ENCODE assay signal across 10 cellular contexts in the genomic region with DNA sequence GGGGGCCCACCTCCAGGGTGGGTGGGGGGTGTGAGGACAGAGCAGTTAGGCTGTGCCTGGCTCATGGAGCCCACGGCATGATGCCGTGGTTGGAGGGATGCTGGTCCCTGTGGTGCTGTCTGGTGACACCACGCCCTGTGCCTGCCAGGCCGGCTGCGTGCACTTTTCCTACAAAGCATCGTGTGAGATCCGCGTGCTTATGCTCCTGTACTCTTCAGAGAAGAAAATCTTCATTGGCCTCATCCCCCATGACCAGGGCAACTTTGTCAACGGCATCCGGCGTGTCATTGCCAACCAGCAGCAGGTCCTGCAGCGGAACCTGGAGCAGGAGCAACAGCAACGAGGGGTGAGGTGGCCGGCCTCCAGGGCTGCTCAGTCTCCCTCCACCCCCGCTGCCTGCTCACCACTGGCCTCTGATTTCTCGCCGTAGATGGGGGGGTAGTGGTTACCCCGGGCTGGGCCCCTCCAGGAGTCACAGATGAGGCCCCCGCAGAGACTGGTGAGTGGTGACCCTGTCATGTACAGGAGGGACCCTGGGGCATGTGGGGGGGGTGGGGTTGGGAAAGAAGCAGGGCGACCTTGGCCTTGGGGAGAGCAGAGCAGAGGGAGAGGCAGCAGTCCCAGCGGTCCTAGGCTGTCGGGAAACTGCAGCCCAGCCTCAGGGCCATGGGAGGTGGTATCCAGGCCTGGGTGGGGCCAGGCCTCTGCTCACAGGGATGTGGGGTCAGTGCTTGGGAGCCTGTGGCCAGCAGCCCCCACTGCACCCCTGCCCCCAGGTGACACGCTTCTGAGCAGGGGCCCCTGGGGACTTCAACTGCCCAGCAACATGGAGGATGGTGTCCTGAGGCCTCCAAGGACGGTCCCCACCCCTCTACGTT. TPM values are rescaled to one million over a fixed set of nuclear protein-coding genes. Genes with fewer than 3 reads are reported as not detected.
DNase-seq lines count a peak whose midpoint lies in the region; ATAC-seq, FAIRE-seq and TF ChIP-seq lines count a peak whose summit lies in the region.
"Had no signal": no experiment of that assay in that cellular context is flagged by ENCODE, and none has a peak within 500 bp of the region (broad histone marks: within the 10 kb centered on the region; RNA-seq: fewer than 3 reads in every experiment).

No MANE protein-coding gene starts in this region.

- no peak overlapping the region for H2AK5ac ChIP-seq in H1 (ENCODE audit: low read depth, low read length)
- no peak overlapping the region for H2AK5ac ChIP-seq in neuronal stem cell (ENCODE audit: low read depth, low read length)

- peaks cover 34 to 83% (median 60%) of the 10 kb centered on the region in 4 experiments for H3K36me3 ChIP-seq in H1 (ENCODE audit: control insufficient read depth in 2 of 4, insufficient read depth in 4 of 4, low read length in 3 of 4)
- peaks cover 80 to 97% of the 10 kb centered on the region in 2 donors for H3K36me3 ChIP-seq in neuronal stem cell (replicated peaks in 1 of 2; ENCODE audit: control insufficient read depth in 2 of 2, insufficient read depth in 2 of 2, low read length in 2 of 2)
- peaks cover 0 to 91% (median 0%) of the 10 kb centered on the region in 3 donors for H3K36me3 ChIP-seq in Peyer's patch

- H3K23me2 ChIP-seq in H1 (ENCODE audit: low read depth, low read length), result no peaks in the 10 kb centered on the region

- H2BK12ac ChIP-seq in H1 (ENCODE audit: low read depth, low read length) (0 out of 2 replicates have a peak overlapping the region, but pooled peaks have one; percentile 50), neuronal stem cell (ENCODE audit: low read length) (no peak overlapping the region)

- CTCF ChIA-PET in AG04450 (lab: Charles Lee) (interaction anchor here (1.1 kb wide), 1 partner anchor 10 kb away, joined by 3 read pairs; no protein-coding TSS in a partner anchor), H1 (lab: Charles Lee; ENCODE audit: partially characterized antibody) (interaction anchor here (0.9 to 1.0 kb wide), 2 partner anchors 15 to 59 kb away, joined by 3 read pairs; no protein-coding TSS in a partner anchor)

- TF ChIP-seq CTCF in AG04450 (IDR thresholded peaks at IDR 0.05; ENCODE audit: low read depth, low read length), result no peak
- no peak for TF ChIP-seq CTCF in HFFc6 (IDR thresholded peaks at IDR 0.05)
- TF ChIP-seq CTCF in H1 (IDR thresholded peaks at IDR 0.05; ENCODE audit: control extremely low read depth in 1 of 3, insufficient read depth in 1 of 3, low read depth in 1 of 3, low read length in 3 of 3), result no peak
- TF ChIP-seq CTCF in Peyer's patch (IDR thresholded peaks at IDR 0.05), result no peak

- ATAC-seq in HG03457 (IDR thresholded peaks at IDR 0.05; ENCODE audit: unreplicated experiment), result no peak
- ATAC-seq: activated CD8-positive, alpha-beta T cell treated with anti-CD3 and anti-CD28 coated beads for 36 hours had no signal

- no peak overlapping the region for H3K4me3 Mint-ChIP-seq in HFFc6
- H3K4me3 Mint-ChIP-seq: activated CD8-positive, alpha-beta T cell treated with anti-CD3 and anti-CD28 coated beads for 36 hours; CD4-positive, alpha-beta T cell had no signal

- no peak overlapping the region for H3K56ac ChIP-seq in H1 (replicated peaks; ENCODE audit: insufficient read length, low read depth, low read length)

- peak overlapping the region; percentile 91; the same call in 1 of the 2 replicates for H3K27ac Mint-ChIP-seq in HFFc6
- H3K27ac Mint-ChIP-seq: activated CD8-positive, alpha-beta T cell treated with anti-CD3 and anti-CD28 coated beads for 36 hours; CD4-positive, alpha-beta T cell had no signal

- no peak overlapping the region for H3K18ac ChIP-seq in H1 (ENCODE audit: extremely low read depth, low read length)
- H3K18ac ChIP-seq in neuronal stem cell (ENCODE audit: low read length), result no peak overlapping the region

- H4K91ac ChIP-seq in H1 (replicated peaks; ENCODE audit: insufficient read length, low read length) (no peak overlapping the region), neuronal stem cell (ENCODE audit: low read depth, low read length, poor library complexity) (no peak overlapping the region)

- H3K9ac ChIP-seq in H1 (replicated peaks in 1 of 4; ENCODE audit: extremely low read depth in 1 of 4, low read depth in 3 of 4, low read length in 3 of 4) (no peak overlapping the region), neuronal stem cell (ENCODE audit: low read depth, low read length, poor library complexity) (no peak overlapping the region)

- H3K79me2 ChIP-seq in H1 (ENCODE audit: control insufficient read depth in 1 of 2, insufficient read depth in 2 of 2, low read length in 2 of 2), result peaks cover 0 to 15% of the 10 kb centered on the region in 2 experiments; a peak in 2 of 4 replicates

- TF ChIP-seq POLR2A in H1 (IDR thresholded peaks at IDR 0.05; ENCODE audit: control extremely low read depth in 1 of 2, low read depth in 2 of 2, low read length in 2 of 2), result peak in 1 of 2 experiments; percentile 19; a peak in 1 of 3 replicates
- TF ChIP-seq POLR2A in Peyer's patch (IDR thresholded peaks at IDR 0.05), result no peak

- H3K27me3 Mint-ChIP-seq in HFFc6 (ENCODE audit: insufficient read depth), result peaks cover 20% of the 10 kb centered on the region
- H3K27me3 Mint-ChIP-seq: activated CD8-positive, alpha-beta T cell treated with anti-CD3 and anti-CD28 coated beads for 36 hours; CD4-positive, alpha-beta T cell had no signal

- H2AFZ ChIP-seq in H1 (ENCODE audit: low read length), result no peak overlapping the region
- no peak overlapping the region for H2AFZ ChIP-seq in neuronal stem cell (ENCODE audit: low read length)

- H2BK20ac ChIP-seq in H1 (ENCODE audit: low read length), result no peak overlapping the region

- no peak overlapping the region for H3K4ac ChIP-seq in H1 (replicated peaks; ENCODE audit: insufficient read length, low read depth, low read length)
- no peak overlapping the region for H3K4ac ChIP-seq in neuronal stem cell (ENCODE audit: low read length)

- H2BK120ac ChIP-seq in H1 (replicated peaks; ENCODE audit: low read depth, low read length) (no peak overlapping the region), neuronal stem cell (ENCODE audit: low read depth, low read length) (no peak overlapping the region)

- H3K4me2 ChIP-seq in H1 (ENCODE audit: insufficient read depth in 1 of 2, low read depth in 2 of 2, low read length in 2 of 2) (no peak overlapping the region), neuronal stem cell (ENCODE audit: insufficient read depth, low read length, poor library complexity, severe bottlenecking) (no peak overlapping the region)

- FAIRE-seq in H1 (lab: Jason Lieb, UNC), result no peak

- H4K5ac ChIP-seq in H1 (ENCODE audit: insufficient read length, low read depth, low read length), result no peak overlapping the region

- H3K23ac ChIP-seq in H1 (ENCODE audit: insufficient read length) (no peak overlapping the region), neuronal stem cell (ENCODE audit: low read depth, low read length, poor library complexity) (peak overlapping the region; percentile 86)

- TF ChIP-seq RAD21 in H1 (IDR thresholded peaks at IDR 0.05 in 1 of 2, conservative IDR thresholded peaks at IDR 0.05 in 1 of 2; ENCODE audit: low read depth in 2 of 2, low read length in 2 of 2), result no peak

- TF ChIP-seq EP300 in H1 (IDR thresholded peaks at IDR 0.05; ENCODE audit: borderline replicate concordance in 1 of 2, low read depth in 2 of 2, low read length in 2 of 2), result no peak

- H3K36me3 Mint-ChIP-seq in HFFc6 (ENCODE audit: low read depth), result peaks cover 29% of the 10 kb centered on the region

- no peaks in the 10 kb centered on the region for H3K27me3 ChIP-seq in AG04450 (ENCODE audit: control insufficient read depth, insufficient read depth, low read length)
- no peaks in the 10 kb centered on the region for H3K27me3 ChIP-seq in H1 (replicated peaks in 1 of 4; ENCODE audit: control insufficient read depth in 3 of 4, extremely low read depth in 1 of 4, insufficient read depth in 3 of 4, low read length in 3 of 4)
- H3K27me3 ChIP-seq in neuronal stem cell (ENCODE audit: control insufficient read depth in 3 of 3, insufficient read depth in 3 of 3, low read depth in 1 of 3, low read length in 3 of 3), result no peaks in the 10 kb centered on the region
- no peaks in the 10 kb centered on the region for H3K27me3 ChIP-seq in Peyer's patch

- H3K9me3 ChIP-seq in AG04450 (ENCODE audit: control insufficient read depth, insufficient read depth, low read length) (no peaks in the 10 kb centered on the region; the same call in 1 of the 2 replicates), H1 (ENCODE audit: insufficient read depth in 2 of 2, low read depth in 1 of 2, low read length in 1 of 2) (no peaks in the 10 kb centered on the region), neuronal stem cell (replicated peaks in 1 of 2; ENCODE audit: control insufficient read depth in 2 of 2, insufficient read depth in 1 of 2, low read depth in 1 of 2, low read length in 2 of 2) (peaks cover 0 to 2% of the 10 kb centered on the region in 2 donors), Peyer's patch (no peaks in the 10 kb centered on the region)

- DNase-seq in AG04450 (ENCODE audit: low read depth, low spot score) (no peak), HFFc6 (no peak), H1 (ENCODE audit: low read depth in 1 of 2, low spot score in 2 of 2) (no peak), neuronal stem cell (ENCODE audit: low spot score) (no peak), COR-L47 (lab: John Stamatoyannopoulos, UW) (no peak), Peyer's patch (no peak), pons (ENCODE audit: low spot score) (no peak)
- DNase-seq: activated CD8-positive, alpha-beta T cell treated with anti-CD3 and anti-CD28 coated beads for 36 hours; CD4-positive, alpha-beta T cell had no signal

- no peak overlapping the region for H2BK15ac ChIP-seq in H1 (ENCODE audit: low read length)
- no peak overlapping the region for H2BK15ac ChIP-seq in neuronal stem cell (ENCODE audit: low read length)

- POLR2A ChIA-PET in AG04450 (lab: Yijun Ruan, JAX) (interaction anchor here (1.1 to 1.3 kb wide), 3 partner anchors 9 to 50 kb away, joined by 3 to 4 read pairs (median 3); no protein-coding TSS in a partner anchor), H1 (lab: Charles Lee; ENCODE audit: partially characterized antibody) (interaction anchor here (0.9 to 12.4 kb wide), 17 partner anchors 6 to 109 kb away, joined by 3 to 247 read pairs (median 6); a partner anchor contains a TSS)

- peak overlapping the region; percentile 44; the same call in 1 of the 2 replicates for H2BK5ac ChIP-seq in H1 (ENCODE audit: low read depth, low read length)
- peak overlapping the region; percentile 62 for H2BK5ac ChIP-seq in neuronal stem cell (ENCODE audit: low read length)

- H4K8ac ChIP-seq in H1 (ENCODE audit: extremely low read depth, insufficient read depth, low read length), result no peak overlapping the region
- H4K8ac ChIP-seq in neuronal stem cell (ENCODE audit: low read depth, low read length), result peak overlapping the region; percentile 86

- no peaks in the 10 kb centered on the region for H3K9me3 Mint-ChIP-seq in HFFc6
- H3K9me3 Mint-ChIP-seq: activated CD8-positive, alpha-beta T cell treated with anti-CD3 and anti-CD28 coated beads for 36 hours; CD4-positive, alpha-beta T cell had no signal

- H3K79me1 ChIP-seq in H1 (ENCODE audit: low read depth, low read length), result peaks cover 12% of the 10 kb centered on the region
- peaks cover 13% of the 10 kb centered on the region for H3K79me1 ChIP-seq in neuronal stem cell (ENCODE audit: low read depth, low read length)

- H4K20me1 ChIP-seq in H1 (replicated peaks in 1 of 2; ENCODE audit: control insufficient read depth in 1 of 2, insufficient read depth in 2 of 2, low read length in 2 of 2), result peaks cover 41 to 55% of the 10 kb centered on the region in 2 experiments

- peaks cover 20% of the 10 kb centered on the region for H3K4me1 Mint-ChIP-seq in HFFc6 (ENCODE audit: low read depth)

- WGBS in H1 (ENCODE audit: extremely low coverage in 1 of 2, insufficient coverage in 1 of 2, insufficient read length in 1 of 2, insufficient replicate concordance in 2 of 2, low coverage in 1 of 2, low lambda C conversion rate in 2 of 2, missing lambda C conversion rate in 1 of 2), 2 experiments, result 97% methylated on average over 20 of the region's 25 CpGs; no CpG with 5 or more reads in 1 of the 2 experiments
- whole genome bisulfite sequencing in neuronal stem cell (ENCODE audit: extremely low coverage in 2 of 2, insufficient read length in 2 of 2, insufficient replicate concordance in 1 of 2), 2 donors, result no CpG with 5 or more reads among the region's 25 CpGs

- H3K4me3 ChIP-seq in AG04450 (ENCODE audit: low read depth, low read length) (no peak overlapping the region), H1 (ENCODE audit: extremely low read depth in 1 of 4, insufficient read depth in 2 of 4, low read depth in 3 of 4, low read length in 4 of 4) (no peak overlapping the region), neuronal stem cell (ENCODE audit: low read length in 2 of 2) (peak overlapping the region in 1 of 2 donors; percentile 22), Peyer's patch (no peak overlapping the region)

- peaks cover 0 to 7% (median 2%) of the 10 kb centered on the region in 4 experiments; a peak in 4 of 7 replicates for H3K4me1 ChIP-seq in H1 (replicated peaks in 1 of 4; ENCODE audit: control insufficient read depth in 3 of 4, insufficient read depth in 4 of 4, low read length in 3 of 4)
- peaks cover 0 to 1% of the 10 kb centered on the region in 2 donors for H3K4me1 ChIP-seq in neuronal stem cell (ENCODE audit: control insufficient read depth in 2 of 2, insufficient read depth in 1 of 2, low read depth in 1 of 2, low read length in 2 of 2)
- peaks cover 0 to 11% (median 0%) of the 10 kb centered on the region in 4 donors for H3K4me1 ChIP-seq in Peyer's patch

- peak overlapping the region; percentile 47 for H3K27ac ChIP-seq in AG04450 (ENCODE audit: low read depth, low read length)
- H3K27ac ChIP-seq in H1 (ENCODE audit: low read depth, low read length), result no peak overlapping the region
- no peak overlapping the region for H3K27ac ChIP-seq in neuronal stem cell (replicated peaks; ENCODE audit: low read length)
- no peak overlapping the region for H3K27ac ChIP-seq in Peyer's patch

- H3K14ac ChIP-seq in H1 (ENCODE audit: insufficient read length), result no peak overlapping the region
- H3K14ac ChIP-seq in neuronal stem cell (ENCODE audit: low read length), result peak overlapping the region; percentile 12

RNA-seq across cellular contexts. Expression of a gene that starts 7.3 kb away (rescaled TPM):
- 13.0 and 13.1 TPM in 2 replicates for polyA plus RNA-seq in AG04450 (2011; rRNA removed)
- polyA minus RNA-seq in AG04450 (2011; rRNA and poly(A)+ RNA removed), result 12.2 and 17.3 TPM in 2 replicates
- 10 to 100 TPM; 39.7 to 48.7 (median 47.2) TPM for total RNA-seq in HFFc6 (2021; fragmentation: NEBNext Ultra II Directional; extraction: Animal tissue kit (Norgen Biotek cat#: 25700))
- 105 TPM in 2 replicates for total RNA-seq in H1 (2021; fragmentation: NEBNext Ultra II Directional; extraction: Animal tissue kit (Norgen Biotek cat#: 25700))
- 45.8 and 66.5 TPM in 2 replicates for polyA plus RNA-seq in H1 (2011; rRNA removed)
- 56.6 TPM for polyA plus RNA-seq in H1 (2011; cell fraction: cytosol; rRNA removed)
- 225 TPM for polyA plus RNA-seq in H1 (2011; cell fraction: nucleus; rRNA removed)
- polyA plus RNA-seq in H1 (2012, experiment 1 of 2), result 84.3 to 106 TPM (median 94.0 TPM) in 4 replicates
- polyA plus RNA-seq in H1 (2012, experiment 2 of 2), result 90.6 TPM
- 71.9 TPM for polyA plus RNA-seq in H1 (2013, experiment 1 of 2)
- 66.3 TPM for polyA plus RNA-seq in H1 (2013, experiment 2 of 2)
- 21.4 and 26.5 TPM in 2 replicates for polyA minus RNA-seq in H1 (2011; rRNA and poly(A)+ RNA removed)
- polyA minus RNA-seq in H1 (2011; cell fraction: cytosol; rRNA and poly(A)+ RNA removed), result 42.9 TPM
- polyA minus RNA-seq in H1 (2011; cell fraction: nucleus; rRNA and poly(A)+ RNA removed), result 80.3 TPM
- polyA plus RNA-seq in neuronal stem cell (2013, experiment 1 of 2), result 56.3 TPM
- polyA plus RNA-seq in neuronal stem cell (2013, experiment 2 of 2), result 62.9 TPM
- 100 to 1,000 TPM in 3 of 4 donors, 10 to 100 TPM in 1; 58.7 to 235 (median 118) TPM for total RNA-seq in Peyer's patch

RNA-seq across cellular contexts. Expression of a gene that starts 9.1 kb away (rescaled TPM):
- polyA plus RNA-seq in AG04450 (2011; rRNA removed) (37.6 and 58.5 TPM in 2 replicates), H1 (2011; rRNA removed) (147 and 213 TPM in 2 replicates)
- 69.9 and 97.7 TPM in 2 replicates for polyA minus RNA-seq in AG04450 (2011; rRNA and poly(A)+ RNA removed)
- 100 to 1,000 TPM; 157 to 176 (median 162) TPM for total RNA-seq in HFFc6 (2021; fragmentation: NEBNext Ultra II Directional; extraction: Animal tissue kit (Norgen Biotek cat#: 25700))
- 251 and 261 TPM in 2 replicates for total RNA-seq in H1 (2021; fragmentation: NEBNext Ultra II Directional; extraction: Animal tissue kit (Norgen Biotek cat#: 25700))
- polyA plus RNA-seq in H1 (2011; cell fraction: cytosol; rRNA removed), result 136 TPM
- 397 TPM for polyA plus RNA-seq in H1 (2011; cell fraction: nucleus; rRNA removed)
- 183 to 286 TPM (median 253 TPM) in 4 replicates for polyA plus RNA-seq in H1 (2012, experiment 1 of 2)
- polyA plus RNA-seq in H1 (2012, experiment 2 of 2), result 215 TPM
- polyA plus RNA-seq in H1 (2013, experiment 1 of 2), result 166 TPM
- 157 TPM for polyA plus RNA-seq in H1 (2013, experiment 2 of 2)
- 82.9 and 117 TPM in 2 replicates for polyA minus RNA-seq in H1 (2011; rRNA and poly(A)+ RNA removed)
- polyA minus RNA-seq in H1 (2011; cell fraction: cytosol; rRNA and poly(A)+ RNA removed), result 124 TPM
- 139 TPM for polyA minus RNA-seq in H1 (2011; cell fraction: nucleus; rRNA and poly(A)+ RNA removed)
- 316 TPM for polyA plus RNA-seq in neuronal stem cell (2013, experiment 1 of 2)
- polyA plus RNA-seq in neuronal stem cell (2013, experiment 2 of 2), result 321 TPM
- total RNA-seq in Peyer's patch, result 100 to 1,000 TPM in 2 of 4 donors, 10 to 100 TPM in 2; 80.0 to 153 (median 95.9) TPM

RNA-seq across cellular contexts. Expression of a gene that starts 17.1 kb away (rescaled TPM):
- 27.5 and 33.1 TPM in 2 replicates for polyA plus RNA-seq in AG04450 (2011; rRNA removed)
- polyA minus RNA-seq in AG04450 (2011; rRNA and poly(A)+ RNA removed), result 20.7 and 22.4 TPM in 2 replicates
- 100 to 1,000 TPM in 5 of 6 experiments, 10 to 100 TPM in 1; 98.5 to 128 (median 104) TPM for total RNA-seq in HFFc6 (2021; fragmentation: NEBNext Ultra II Directional; extraction: Animal tissue kit (Norgen Biotek cat#: 25700))
- total RNA-seq in H1 (2021; fragmentation: NEBNext Ultra II Directional; extraction: Animal tissue kit (Norgen Biotek cat#: 25700)), result 45.9 and 46.7 TPM in 2 replicates
- polyA plus RNA-seq in H1 (2011; rRNA removed), result 40.7 and 73.3 TPM in 2 replicates
- polyA plus RNA-seq in H1 (2011; cell fraction: cytosol; rRNA removed), result 38.3 TPM
- polyA plus RNA-seq in H1 (2011; cell fraction: nucleus; rRNA removed), result 48.5 TPM
- 33.7 to 44.3 TPM (median 42.7 TPM) in 4 replicates for polyA plus RNA-seq in H1 (2012, experiment 1 of 2)
- 47.7 TPM for polyA plus RNA-seq in H1 (2012, experiment 2 of 2)
- 52.8 TPM for polyA plus RNA-seq in H1 (2013, experiment 1 of 2)
- 54.7 TPM for polyA plus RNA-seq in H1 (2013, experiment 2 of 2)
- 10.9 and 14.9 TPM in 2 replicates for polyA minus RNA-seq in H1 (2011; rRNA and poly(A)+ RNA removed)
- 26.5 TPM for polyA minus RNA-seq in H1 (2011; cell fraction: cytosol; rRNA and poly(A)+ RNA removed)
- polyA minus RNA-seq in H1 (2011; cell fraction: nucleus; rRNA and poly(A)+ RNA removed), result 26.0 TPM
- 45.3 TPM for polyA plus RNA-seq in neuronal stem cell (2013, experiment 1 of 2)
- polyA plus RNA-seq in neuronal stem cell (2013, experiment 2 of 2), result 42.9 TPM
- total RNA-seq in Peyer's patch, result 10 to 100 TPM; 17.2 to 30.5 (median 23.3) TPM

RNA-seq across cellular contexts. Expression of a gene that starts 17.4 kb away (rescaled TPM):
- polyA plus RNA-seq in AG04450 (2011; rRNA removed), result 15.6 and 23.0 TPM in 2 replicates
- 24.6 and 29.6 TPM in 2 replicates for polyA minus RNA-seq in AG04450 (2011; rRNA and poly(A)+ RNA removed)
- 10 to 100 TPM; 42.8 to 53.3 (median 46.8) TPM for total RNA-seq in HFFc6 (2021; fragmentation: NEBNext Ultra II Directional; extraction: Animal tissue kit (Norgen Biotek cat#: 25700))
- total RNA-seq in H1 (2021; fragmentation: NEBNext Ultra II Directional; extraction: Animal tissue kit (Norgen Biotek cat#: 25700)), result 44.9 and 47.6 TPM in 2 replicates
- 30.3 and 53.7 TPM in 2 replicates for polyA plus RNA-seq in H1 (2011; rRNA removed)
- 23.2 TPM for polyA plus RNA-seq in H1 (2011; cell fraction: cytosol; rRNA removed)
- 73.8 TPM for polyA plus RNA-seq in H1 (2011; cell fraction: nucleus; rRNA removed)
- polyA plus RNA-seq in H1 (2012, experiment 1 of 2), result 41.7 to 47.2 TPM (median 43.5 TPM) in 4 replicates
- polyA plus RNA-seq in H1 (2012, experiment 2 of 2), result 52.8 TPM
- 34.8 TPM for polyA plus RNA-seq in H1 (2013, experiment 1 of 2)
- polyA plus RNA-seq in H1 (2013, experiment 2 of 2), result 35.2 TPM
- 24.6 and 29.7 TPM in 2 replicates for polyA minus RNA-seq in H1 (2011; rRNA and poly(A)+ RNA removed)
- polyA minus RNA-seq in H1 (2011; cell fraction: cytosol; rRNA and poly(A)+ RNA removed), result 27.0 TPM
- 27.3 TPM for polyA minus RNA-seq in H1 (2011; cell fraction: nucleus; rRNA and poly(A)+ RNA removed)
- 29.5 TPM for polyA plus RNA-seq in neuronal stem cell (2013, experiment 1 of 2)
- polyA plus RNA-seq in neuronal stem cell (2013, experiment 2 of 2), result 29.9 TPM
- total RNA-seq in Peyer's patch, result 10 to 100 TPM; 22.8 to 83.3 (median 62.1) TPM

RNA-seq across cellular contexts. Expression of a gene that starts 36.6 kb away (rescaled TPM):
- polyA plus RNA-seq in AG04450 (2011; rRNA removed), result 0.30 and 0.92 TPM in 2 replicates
- 0.30 and 1.1 TPM in 2 replicates for polyA minus RNA-seq in AG04450 (2011; rRNA and poly(A)+ RNA removed)
- total RNA-seq in HFFc6 (2021; fragmentation: NEBNext Ultra II Directional; extraction: Animal tissue kit (Norgen Biotek cat#: 25700)), result under 1 TPM in 5 of 6 experiments, not detected in 1; 0.24 to 0.48 (median 0.41) TPM
- 0.67 and 0.76 TPM in 2 replicates for total RNA-seq in H1 (2021; fragmentation: NEBNext Ultra II Directional; extraction: Animal tissue kit (Norgen Biotek cat#: 25700))
- polyA plus RNA-seq in H1 (2011; rRNA removed), result 0.30 and 0.41 TPM in 2 replicates
- polyA plus RNA-seq in H1 (2011; cell fraction: cytosol; rRNA removed), result 0.37 TPM
- 0.74 TPM for polyA plus RNA-seq in H1 (2011; cell fraction: nucleus; rRNA removed)
- 0.21 to 0.86 TPM (median 0.43 TPM) in 3 of 4 replicates, not detected in the other for polyA plus RNA-seq in H1 (2012, experiment 1 of 2)
- polyA plus RNA-seq in H1 (2012, experiment 2 of 2), result not detected
- 0.36 TPM for polyA plus RNA-seq in H1 (2013, experiment 1 of 2)
- polyA plus RNA-seq in H1 (2013, experiment 2 of 2), result 0.52 TPM
- 0.15 and 0.54 TPM in 2 replicates for polyA minus RNA-seq in H1 (2011; rRNA and poly(A)+ RNA removed)
- 0.95 TPM for polyA minus RNA-seq in H1 (2011; cell fraction: cytosol; rRNA and poly(A)+ RNA removed)
- polyA minus RNA-seq in H1 (2011; cell fraction: nucleus; rRNA and poly(A)+ RNA removed), result 1.4 TPM
- polyA plus RNA-seq in neuronal stem cell (2013, experiment 1 of 2), result 0.28 TPM
- 0.26 TPM for polyA plus RNA-seq in neuronal stem cell (2013, experiment 2 of 2)
- not detected for total RNA-seq in Peyer's patch
